Comparison of ENCODE assay signal across 21 cellular contexts in the genomic region with DNA sequence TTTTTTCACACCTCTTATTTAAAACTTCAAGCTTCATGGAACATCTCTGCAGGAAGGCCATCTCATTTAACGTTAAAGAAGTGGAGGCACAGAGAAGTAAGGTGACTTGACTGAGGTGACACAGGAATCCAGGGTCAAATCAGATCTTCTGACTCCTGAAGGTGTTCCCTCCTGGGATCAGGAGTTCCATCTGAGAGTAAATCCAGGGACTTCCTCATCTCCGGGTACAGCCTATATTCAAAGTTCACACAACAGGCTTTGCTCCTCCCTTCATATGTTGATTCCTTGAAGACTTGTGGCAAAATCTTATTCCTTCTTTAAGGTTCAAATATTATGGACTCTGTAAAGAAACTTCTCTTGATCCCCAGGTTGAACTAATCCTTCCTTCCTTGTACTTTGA.
"Had no signal": no experiment of that assay in that cellular context is flagged by ENCODE, and none has a peak within 500 bp of the region (broad histone marks: within the 10 kb centered on the region; RNA-seq: fewer than 3 reads in every experiment).

No MANE protein-coding gene starts in this region.

- H3K36me3 ChIP-seq: colonic mucosa, esophagus squamous epithelium, gastrocnemius medialis, heart right ventricle, left ventricle myocardium inferior, lower lobe of right lung had no signal

- DNase-seq: colonic mucosa; cortex of kidney; effector CD8-positive, alpha-beta T cell; effector memory CD8-positive, alpha-beta T cell; endodermal cell; erythroblast; esophagus squamous epithelium; foreskin fibroblast; foreskin melanocyte; gastrocnemius medialis; glutamatergic neuron; head of caudate nucleus; heart right ventricle; hippocampal formation; left cardiac atrium; left ventricle myocardium inferior; lower lobe of right lung; mesenchymal stem cell had no signal

- H3K4me3 ChIP-seq: colonic mucosa, esophagus squamous epithelium, gastrocnemius medialis, heart right ventricle, left ventricle myocardium inferior, lower lobe of right lung had no signal

- H3K27me3 ChIP-seq: colonic mucosa, esophagus squamous epithelium, gastrocnemius medialis, heart right ventricle had no signal

- H3K27ac ChIP-seq: colonic mucosa, epithelial cell of prostate, esophagus squamous epithelium, gastrocnemius medialis, heart right ventricle, left ventricle myocardium inferior, lower lobe of right lung had no signal

- H3K9me3 ChIP-seq: colonic mucosa, esophagus squamous epithelium, gastrocnemius medialis, heart right ventricle, left ventricle myocardium inferior, lower lobe of right lung had no signal

- ATAC-seq: effector memory CD8-positive, alpha-beta T cell; esophagus mucosa; gastrocnemius medialis; heart right ventricle; left lobe of liver; lower lobe of right lung had no signal

- H3K4me1 ChIP-seq: gastrocnemius medialis had no signal
